ENCODE assay signal across 9 cellular contexts in the genomic region with DNA sequence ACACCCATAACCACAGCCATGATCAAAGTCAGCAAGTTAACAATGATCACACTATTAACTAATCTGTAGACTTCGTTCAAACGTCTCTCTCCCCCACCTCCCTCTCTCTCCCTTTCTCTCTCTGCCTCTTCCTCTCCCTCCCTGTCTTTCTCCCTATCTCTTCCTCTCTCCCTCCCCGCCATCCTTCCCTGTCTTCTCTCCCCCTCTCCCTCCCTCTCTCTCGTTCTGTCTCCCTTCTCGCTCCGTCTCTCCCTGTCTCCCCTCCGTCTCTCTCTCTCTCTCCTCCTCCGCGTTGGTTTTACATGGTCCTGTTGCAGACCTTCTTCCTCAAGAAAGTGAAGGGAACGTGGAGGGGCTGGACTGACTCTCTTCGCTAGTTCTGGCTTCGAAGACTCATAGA.
"Had no signal": no experiment of that assay in that cellular context is flagged by ENCODE, and none has a peak within 500 bp of the region (broad histone marks: within the 10 kb centered on the region; RNA-seq: fewer than 3 reads in every experiment).

No MANE protein-coding gene starts in this region.

- ATAC-seq: HCT116, HepG2 had no signal

- H3K36me3 ChIP-seq: HAP-1 had no signal

- H3K9ac ChIP-seq: GM23248 had no signal

- DNase-seq: GM23248, H7, HFFc6, KG1 had no signal

- H2AFZ ChIP-seq: GM23248 had no signal

- H3K9me3 Mint-ChIP-seq: HFFc6, IgD-negative memory B cell had no signal

- H3K4me3 ChIP-seq: GM23248, HAP-1 had no signal

- H3K9me3 ChIP-seq: HAP-1 had no signal

- H3K4me1 Mint-ChIP-seq: IgD-negative memory B cell had no signal

- H3K4me1 ChIP-seq: HAP-1 had no signal

- H3K27ac Mint-ChIP-seq: HFFc6, IgD-negative memory B cell had no signal

- H3K27ac ChIP-seq: GM23248, HL-60 had no signal

- H3K36me3 Mint-ChIP-seq: IgD-negative memory B cell had no signal

- H3K4me3 Mint-ChIP-seq: HFFc6, IgD-negative memory B cell had no signal

- FAIRE-seq: HepG2 had no signal
